11 cellular contexts compared by ENCODE assay signal in genomic region chr2:86186431-86186830, GRCh38. TPM values are rescaled to one million over a fixed set of nuclear protein-coding genes. Genes with fewer than 3 reads are reported as not detected.
DNase-seq lines count a peak whose midpoint lies in the region; ATAC-seq and TF ChIP-seq lines count a peak whose summit lies in the region.
"Had no signal": no experiment of that assay in that cellular context is flagged by ENCODE, and none has a peak within 500 bp of the region (broad histone marks: within the 10 kb centered on the region; RNA-seq: fewer than 3 reads in every experiment).

No MANE protein-coding gene starts in this region.

- intact Hi-C loops in CD14-positive monocyte (cut with micrococcal nuclease): no loop called here

- peak overlapping the region in 6 of 7 donors; percentile 21 to 85 (median 46) for H3K27ac Mint-ChIP-seq in CD14-positive monocyte
- H3K27ac Mint-ChIP-seq in T-helper 1 cell treated with Interleukin-12 subunit alpha and Interleukin-12 subunit beta and Interleukin-4 antibody, amounts not matched to agents 30 μg/mL and 1 μg/mL, for 36 hours: peak overlapping the region; percentile 78
- peak overlapping the region; percentile 81 to 97 (median 92) for H3K27ac Mint-ChIP-seq in immature natural killer cell
- H3K27ac Mint-ChIP-seq: progenitor cell of endocrine pancreas had no signal

- H3K27me3 Mint-ChIP-seq in CD14-positive monocyte (ENCODE audit: low read depth in 3 of 3) (no peaks in the 10 kb centered on the region), immature natural killer cell (ENCODE audit: low read depth in 3 of 3) (no peaks in the 10 kb centered on the region)
- H3K27me3 Mint-ChIP-seq in T-helper 1 cell treated with Interleukin-12 subunit alpha and Interleukin-12 subunit beta and Interleukin-4 antibody, amounts not matched to agents 30 μg/mL and 1 μg/mL, for 36 hours (ENCODE audit: low read depth): no peaks in the 10 kb centered on the region
- H3K27me3 Mint-ChIP-seq: progenitor cell of endocrine pancreas had no signal

- peaks cover 27% of the 10 kb centered on the region for H3K4me1 Mint-ChIP-seq in CD14-positive monocyte
- peaks cover 62% of the 10 kb centered on the region for H3K4me1 Mint-ChIP-seq in T-helper 1 cell treated with Interleukin-12 subunit alpha and Interleukin-12 subunit beta and Interleukin-4 antibody, amounts not matched to agents 30 μg/mL and 1 μg/mL, for 36 hours (ENCODE audit: low read depth)
- H3K4me1 Mint-ChIP-seq in immature natural killer cell: peaks cover 49 to 74% of the 10 kb centered on the region in 2 donors

- no peaks in the 10 kb centered on the region for H3K9me3 Mint-ChIP-seq in CD14-positive monocyte
- H3K9me3 Mint-ChIP-seq in T-helper 1 cell treated with Interleukin-12 subunit alpha and Interleukin-12 subunit beta and Interleukin-4 antibody, amounts not matched to agents 30 μg/mL and 1 μg/mL, for 36 hours: no peaks in the 10 kb centered on the region
- no peaks in the 10 kb centered on the region for H3K9me3 Mint-ChIP-seq in immature natural killer cell

- ATAC-seq in GM18907 (IDR thresholded peaks at IDR 0.05; ENCODE audit: unreplicated experiment) (peak; percentile 37), HG03175 (IDR thresholded peaks at IDR 0.05; ENCODE audit: unreplicated experiment) (no peak), HG03521 (IDR thresholded peaks at IDR 0.05; ENCODE audit: unreplicated experiment) (no peak)

- DNase-seq in CD14-positive monocyte (ENCODE audit: low spot score) (no peak), immature natural killer cell (no peak), D341Med (ENCODE audit: low spot score) (no peak), SHP77 (lab: John Stamatoyannopoulos, UW) (no peak)
- DNase-seq: NCI-H1436 treated with DMSO at 0.1 percent for 48 hours, PC-9 had no signal

- H3K36me3 Mint-ChIP-seq in CD14-positive monocyte (peaks cover 10 to 47% of the 10 kb centered on the region in 2 donors), immature natural killer cell (peaks cover 0 to 4% (median 0%) of the 10 kb centered on the region in 3 donors)
- peaks cover 15% of the 10 kb centered on the region for H3K36me3 Mint-ChIP-seq in T-helper 1 cell treated with Interleukin-12 subunit alpha and Interleukin-12 subunit beta and Interleukin-4 antibody, amounts not matched to agents 30 μg/mL and 1 μg/mL, for 36 hours (ENCODE audit: low read depth)

- TF ChIP-seq CTCF in CD14-positive monocyte (IDR thresholded peaks at IDR 0.05): no peak

- H3K4me3 Mint-ChIP-seq in CD14-positive monocyte (no peak overlapping the region), immature natural killer cell (peak overlapping the region; percentile 50 to 76 (median 68))
- H3K4me3 Mint-ChIP-seq in T-helper 1 cell treated with Interleukin-12 subunit alpha and Interleukin-12 subunit beta and Interleukin-4 antibody, amounts not matched to agents 30 μg/mL and 1 μg/mL, for 36 hours: peak overlapping the region; percentile 63

RNA-seq across cellular contexts. Expression of gene IMMT, which starts 8.8 kb away (rescaled TPM):
- polyA plus RNA-seq in CD14-positive monocyte (10 to 100 TPM; 41.2 to 54.0 TPM), immature natural killer cell (10 to 100 TPM; 37.5 to 70.9 (median 49.7) TPM)

RNA-seq across cellular contexts. Expression of gene MRPL35, which starts 12.8 kb away (rescaled TPM):
- polyA plus RNA-seq in CD14-positive monocyte (10 to 100 TPM; 26.9 to 35.0 TPM), immature natural killer cell (10 to 100 TPM; 16.0 to 24.6 (median 16.6) TPM)

Comparison
In these comparisons a context has a peak if more than half of its experiments do, and no peak if none do; other contexts are left out.
1. H3K4me3 Mint-ChIP-seq: peak in T-helper 1 cell treated with Interleukin-12 subunit alpha and Interleukin-12 subunit beta and Interleukin-4 antibody, amounts not matched to agents 30 μg/mL and 1 μg/mL, for 36 hours (single experiment) and immature natural killer cell (5 of 5); none in CD14-positive monocyte (0 of 2).
2. Peak in every context shown above with its lines, with median percentiles within 50 percentile points of each other: H3K27ac Mint-ChIP-seq.